ENCODE assay signal across 28 cellular contexts in genomic region chrX:38583185-38583584, GRCh38. TPM values are rescaled to one million over a fixed set of nuclear protein-coding genes. Genes with fewer than 3 reads are reported as not detected.
"Had no signal": no experiment of that assay in that cellular context is flagged by ENCODE, and none has a peak within 500 bp of the region (broad histone marks: within the 10 kb centered on the region; RNA-seq: fewer than 3 reads in every experiment).

No MANE protein-coding gene starts in this region.

- H3K9me3 Mint-ChIP-seq: stimulated activated effector memory CD8-positive, alpha-beta T cell treated with anti-CD3 and anti-CD28 coated beads, Interleukin-12 subunit alpha, Interleukin-12 subunit beta, amount 100 ng/mL, for 72 hours; stimulated activated naive CD8-positive, alpha-beta T cell treated with anti-CD3 and anti-CD28 coated beads, Interleukin-15, Interleukin-2, amounts not matched to agents 100 ng/mL and 50 ng/mL, for 24 hours; type B pancreatic cell had no signal

- H3K27me3 Mint-ChIP-seq: stimulated activated naive CD8-positive, alpha-beta T cell treated with anti-CD3 and anti-CD28 coated beads, Interleukin-15, Interleukin-2, amounts not matched to agents 100 ng/mL and 50 ng/mL, for 24 hours; type B pancreatic cell had no signal

- H3K4me3 Mint-ChIP-seq: naive B cell; natural killer cell; neural crest cell; stimulated activated effector memory CD8-positive, alpha-beta T cell treated with anti-CD3 and anti-CD28 coated beads, Interleukin-12 subunit alpha, Interleukin-12 subunit beta, amount 100 ng/mL, for 72 hours; stimulated activated naive CD8-positive, alpha-beta T cell treated with anti-CD3 and anti-CD28 coated beads, Interleukin-15, Interleukin-2, amounts not matched to agents 100 ng/mL and 50 ng/mL, for 24 hours; type B pancreatic cell had no signal

- ATAC-seq: left cardiac atrium; left lung; lower lobe of right lung; natural killer cell; pancreas; right cardiac atrium; sciatic nerve; stimulated activated effector memory CD8-positive, alpha-beta T cell treated with anti-CD3 and anti-CD28 coated beads, Interleukin-12 subunit alpha, Interleukin-12 subunit beta, amount 100 ng/mL, for 72 hours had no signal

- H3K27ac Mint-ChIP-seq: naive B cell; natural killer cell; stimulated activated effector memory CD8-positive, alpha-beta T cell treated with anti-CD3 and anti-CD28 coated beads, Interleukin-12 subunit alpha, Interleukin-12 subunit beta, amount 100 ng/mL, for 72 hours; stimulated activated naive CD8-positive, alpha-beta T cell treated with anti-CD3 and anti-CD28 coated beads, Interleukin-15, Interleukin-2, amounts not matched to agents 100 ng/mL and 50 ng/mL, for 24 hours; type B pancreatic cell had no signal

- H3K4me1 ChIP-seq: left lung, lower lobe of right lung, pancreas, prostate gland, spleen, suprapubic skin, tibial artery, uterus had no signal

- H3K4me1 Mint-ChIP-seq: naive B cell; natural killer cell; neural crest cell; stimulated activated effector memory CD8-positive, alpha-beta T cell treated with anti-CD3 and anti-CD28 coated beads, Interleukin-12 subunit alpha, Interleukin-12 subunit beta, amount 100 ng/mL, for 72 hours had no signal

- H3K9me3 ChIP-seq: left lung, lower lobe of right lung, pancreas, prostate gland, spleen, suprapubic skin, thoracic aorta, tibial artery, uterus had no signal

- H3K27ac ChIP-seq: left lung, lower lobe of right lung, pancreas, prostate gland, skin epidermis, spleen, suprapubic skin, thoracic aorta, tibial artery, uterus had no signal

- H3K4me3 ChIP-seq: left lung, lower lobe of right lung, pancreas, prostate gland, skin epidermis, spleen, suprapubic skin, thoracic aorta, tibial artery, uterus had no signal

- H3K27me3 ChIP-seq: pancreas, spleen, suprapubic skin, tibial artery, uterus had no signal

- H3K36me3 ChIP-seq: left lung, lower lobe of right lung, pancreas, prostate gland, spleen, suprapubic skin, thoracic aorta, tibial artery, uterus had no signal

- H3K36me3 Mint-ChIP-seq: naive B cell; natural killer cell; stimulated activated effector memory CD8-positive, alpha-beta T cell treated with anti-CD3 and anti-CD28 coated beads, Interleukin-12 subunit alpha, Interleukin-12 subunit beta, amount 100 ng/mL, for 72 hours; type B pancreatic cell had no signal

- DNase-seq: hippocampal formation; kidney glomerular epithelial cell; left cardiac atrium; left lung; lower lobe of right lung; mammary epithelial cell; mesenchymal stem cell; naive B cell; natural killer cell; nucleus accumbens; pancreas; posterior cingulate gyrus; retina; right cardiac atrium; spleen; stimulated activated CD4-positive, alpha-beta T cell treated with anti-CD3 and anti-CD28 coated beads, Interleukin-4, amount 100 ng/mL, for 24 hours; stimulated activated naive CD4-positive, alpha-beta T cell; tibial artery; uterus had no signal

RNA-seq across cellular contexts. Expression of gene TSPAN7, which starts 21.8 kb away (rescaled TPM):
- total RNA-seq: natural killer cell had no signal
